In genomic region chr10:80489371-80490112, GRCh38 we compare ENCODE assay signal across 20 cellular contexts. TPM values are rescaled to one million over a fixed set of nuclear protein-coding genes. Genes with fewer than 3 reads are reported as not detected.
DNase-seq lines count a peak whose midpoint lies in the region; ATAC-seq lines count a peak whose summit lies in the region.
"Had no signal": no experiment of that assay in that cellular context is flagged by ENCODE, and none has a peak within 500 bp of the region (broad histone marks: within the 10 kb centered on the region; RNA-seq: fewer than 3 reads in every experiment).

No MANE protein-coding gene starts in this region.

- POLR2A ChIA-PET in activated CD4-positive, alpha-beta T cell treated with anti-CD3 and anti-CD28 coated beads for 36 hours (lab: Charles Lee) = no interaction called here
- POLR2A ChIA-PET in CD4-positive, alpha-beta memory T cell (lab: Charles Lee; ENCODE audit: partially characterized antibody) = interaction anchor here (7.6 to 14.7 kb wide), 2 partner anchors 11 to 25 kb away, joined by 202 to 906 read pairs; partner anchors contain the start of gene TSPAN14

- H3K4me1 Mint-ChIP-seq in activated CD4-positive, alpha-beta T cell treated with anti-CD3 and anti-CD28 coated beads for 36 hours = peaks cover 100% of the 10 kb centered on the region
- H3K4me1 Mint-ChIP-seq in CD4-positive, alpha-beta memory T cell = peaks cover 91 to 100% (median 96%) of the 10 kb centered on the region in 4 donors

- H3K4ac ChIP-seq in neuronal stem cell (ENCODE audit: low read length) = no peak overlapping the region
- H3K4ac ChIP-seq in mesendoderm (ENCODE audit: low read depth, low read length) = no peak overlapping the region

- H3K56ac ChIP-seq in mesendoderm (ENCODE audit: low read length) = no peak overlapping the region

- H4K8ac ChIP-seq in neuronal stem cell (ENCODE audit: low read depth, low read length) (no peak overlapping the region), mesendoderm (ENCODE audit: low read depth, low read length) (no peak overlapping the region)

- H3K9me3 Mint-ChIP-seq in activated CD4-positive, alpha-beta T cell treated with anti-CD3 and anti-CD28 coated beads for 36 hours (ENCODE audit: low read depth) = no peaks in the 10 kb centered on the region
- no peaks in the 10 kb centered on the region for H3K9me3 Mint-ChIP-seq in CD4-positive, alpha-beta memory T cell
- H3K9me3 Mint-ChIP-seq in activated naive CD4-positive, alpha-beta T cell treated with anti-CD3 and anti-CD28 coated beads, Interleukin-2, amount 50 U/mL, for 72 hours = peaks cover 0 to 10% of the 10 kb centered on the region in 2 donors
- H3K9me3 Mint-ChIP-seq: GM23338 had no signal

- H2BK15ac ChIP-seq in neuronal stem cell (ENCODE audit: low read length) (no peak overlapping the region), mesendoderm (replicated peaks; ENCODE audit: low read depth) (no peak overlapping the region)

- H2AK5ac ChIP-seq in neuronal stem cell (ENCODE audit: low read depth, low read length) (no peak overlapping the region), mesendoderm (ENCODE audit: low read length) (no peak overlapping the region)

- H3K4me3 Mint-ChIP-seq in activated CD4-positive, alpha-beta T cell treated with anti-CD3 and anti-CD28 coated beads for 36 hours = no peak overlapping the region
- H3K4me3 Mint-ChIP-seq in CD4-positive, alpha-beta memory T cell = peak overlapping the region; percentile 9 to 93 (median 72)
- H3K4me3 Mint-ChIP-seq: GM23338 had no signal

- peaks cover 100% of the 10 kb centered on the region for H3K4me1 ChIP-seq in CD4-positive, alpha-beta memory T cell (ENCODE audit: insufficient read depth, low read length)
- H3K4me1 ChIP-seq in neuronal stem cell (ENCODE audit: control insufficient read depth in 2 of 2, insufficient read depth in 1 of 2, low read depth in 1 of 2, low read length in 2 of 2) = peaks cover 21 to 26% of the 10 kb centered on the region in 2 donors
- peaks cover 16% of the 10 kb centered on the region for H3K4me1 ChIP-seq in mesendoderm (ENCODE audit: control insufficient read depth, low read depth, low read length)

- no peaks in the 10 kb centered on the region for H3K27me3 ChIP-seq in CD4-positive, alpha-beta memory T cell (ENCODE audit: insufficient read depth, low read length)
- no peaks in the 10 kb centered on the region for H3K27me3 ChIP-seq in neuronal stem cell (ENCODE audit: control insufficient read depth in 3 of 3, insufficient read depth in 3 of 3, low read depth in 1 of 3, low read length in 3 of 3)
- H3K27me3 ChIP-seq in mesendoderm (ENCODE audit: insufficient read depth, low read length, poor library complexity) = no peaks in the 10 kb centered on the region
- H3K27me3 ChIP-seq: gastrocnemius medialis had no signal

- H3K23ac ChIP-seq in neuronal stem cell (ENCODE audit: low read depth, low read length, poor library complexity) = no peak overlapping the region
- no peak overlapping the region for H3K23ac ChIP-seq in mesendoderm (ENCODE audit: low read length)

- H2BK120ac ChIP-seq in neuronal stem cell (ENCODE audit: low read depth, low read length) = no peak overlapping the region
- no peak overlapping the region for H2BK120ac ChIP-seq in mesendoderm (ENCODE audit: low read depth, low read length)

- H3K79me2 ChIP-seq in mesendoderm (ENCODE audit: control insufficient read depth, insufficient read depth, low read length) = peaks cover 54% of the 10 kb centered on the region

- no peak for ATAC-seq in activated CD4-positive, alpha-beta T cell treated with anti-CD3 and anti-CD28 coated beads for 36 hours
- ATAC-seq in activated naive CD4-positive, alpha-beta T cell treated with anti-CD3 and anti-CD28 coated beads, Interleukin-2, amount 50 U/mL, for 72 hours = no peak
- ATAC-seq: gastrocnemius medialis, GM23338 had no signal

- H2AFZ ChIP-seq in neuronal stem cell (ENCODE audit: low read length) = no peak overlapping the region
- H2AFZ ChIP-seq: GM23338 had no signal

- H3K18ac ChIP-seq in neuronal stem cell (ENCODE audit: low read length) = peak overlapping the region; percentile 21
- no peak overlapping the region for H3K18ac ChIP-seq in mesendoderm (ENCODE audit: low read length)

- CTCF ChIA-PET in activated CD4-positive, alpha-beta T cell treated with anti-CD3 and anti-CD28 coated beads for 36 hours (lab: Charles Lee) = interaction anchor here (0.6 to 9.0 kb wide), 5 partner anchors 12 to 70 kb away, joined by 3 to 122 read pairs (median 4); no protein-coding TSS in a partner anchor
- CTCF ChIA-PET in CD4-positive, alpha-beta memory T cell (lab: Charles Lee; ENCODE audit: partially characterized antibody) = interaction anchor here (1.2 to 10.8 kb wide), 6 partner anchors 12 to 45 kb away, joined by 3 to 201 read pairs (median 22); no protein-coding TSS in a partner anchor

- H3K9ac ChIP-seq in neuronal stem cell (ENCODE audit: low read depth, low read length, poor library complexity) (peak overlapping the region; percentile 15), mesendoderm (ENCODE audit: low read length) (no peak overlapping the region)

- DNase-seq in activated CD4-positive, alpha-beta T cell treated with anti-CD3 and anti-CD28 coated beads for 36 hours = no peak
- DNase-seq in activated CD4-positive, alpha-beta T cell treated with anti-CD3 and anti-CD28 coated beads for 1 hour = no peak
- no peak for DNase-seq in CD4-positive, alpha-beta memory T cell
- DNase-seq in activated naive CD4-positive, alpha-beta T cell treated with anti-CD3 and anti-CD28 coated beads, Interleukin-2, amount 50 U/mL, for 72 hours (ENCODE audit: low spot score in 2 of 2) = peak in 1 of 2 donors; percentile 21
- no peak for DNase-seq in neuronal stem cell (ENCODE audit: low spot score)
- no peak for DNase-seq in mesendoderm
- DNase-seq in NOMO-1 treated with DMSO at 0.1 percent for 48 hours (lab: John Stamatoyannopoulos, UW; ENCODE audit: unreplicated experiment) = no peak
- no peak for DNase-seq in ureter (ENCODE audit: low spot score)
- DNase-seq: activated CD4-positive, CD25-positive, alpha-beta regulatory T cell treated with anti-CD3 and anti-CD28 coated beads, Interleukin-2, amount 50 U/mL, for 72 hours; DMS79 treated with DMSO at 0.1 percent for 48 hours; erythroblast; gastrocnemius medialis; NCI-H2029 treated with DMSO at 0.1 percent for 48 hours; SHP77; stimulated activated CD4-positive, alpha-beta T cell treated with anti-CD3 and anti-CD28 coated beads, Interleukin-4, amount 100 ng/mL, for 24 hours had no signal

- H3K4me2 ChIP-seq in neuronal stem cell (ENCODE audit: insufficient read depth, low read length, poor library complexity, severe bottlenecking) (no peak overlapping the region), mesendoderm (ENCODE audit: low read length) (no peak overlapping the region)
- H3K4me2 ChIP-seq: GM23338 had no signal

- peaks cover 18% of the 10 kb centered on the region for H3K79me1 ChIP-seq in neuronal stem cell (ENCODE audit: low read depth, low read length)
- peaks cover 61% of the 10 kb centered on the region for H3K79me1 ChIP-seq in mesendoderm (ENCODE audit: low read length)

- peaks cover 23% of the 10 kb centered on the region for H3K36me3 ChIP-seq in CD4-positive, alpha-beta memory T cell (ENCODE audit: insufficient read depth, low read length)
- H3K36me3 ChIP-seq in neuronal stem cell (replicated peaks in 1 of 2; ENCODE audit: control insufficient read depth in 2 of 2, insufficient read depth in 2 of 2, low read length in 2 of 2) (peaks cover 27 to 66% of the 10 kb centered on the region in 2 donors), mesendoderm (ENCODE audit: control insufficient read depth, insufficient read depth, low read length) (peaks cover 1% of the 10 kb centered on the region)
- H3K36me3 ChIP-seq: gastrocnemius medialis, thoracic aorta had no signal

- no peak overlapping the region for H4K91ac ChIP-seq in neuronal stem cell (ENCODE audit: low read depth, low read length, poor library complexity)

- no peak overlapping the region for H2BK5ac ChIP-seq in neuronal stem cell (ENCODE audit: low read length)
- no peak overlapping the region for H2BK5ac ChIP-seq in mesendoderm (ENCODE audit: low read length)

- no peaks in the 10 kb centered on the region for H3K27me3 Mint-ChIP-seq in activated CD4-positive, alpha-beta T cell treated with anti-CD3 and anti-CD28 coated beads for 36 hours
- H3K27me3 Mint-ChIP-seq in CD4-positive, alpha-beta memory T cell = no peaks in the 10 kb centered on the region

- peak overlapping the region; percentile 91 for H3K27ac Mint-ChIP-seq in activated CD4-positive, alpha-beta T cell treated with anti-CD3 and anti-CD28 coated beads for 36 hours
- peak overlapping the region; percentile 58 to 97 (median 94) for H3K27ac Mint-ChIP-seq in CD4-positive, alpha-beta memory T cell
- H3K27ac Mint-ChIP-seq in activated naive CD4-positive, alpha-beta T cell treated with anti-CD3 and anti-CD28 coated beads, Interleukin-2, amount 50 U/mL, for 72 hours = peak overlapping the region; percentile 31 to 90
- H3K27ac Mint-ChIP-seq: GM23338 had no signal

- peak overlapping the region; percentile 3 for H3K14ac ChIP-seq in neuronal stem cell (ENCODE audit: low read length)

- intact Hi-C loops in activated CD4-positive, alpha-beta T cell treated with anti-CD3 and anti-CD28 coated beads for 36 hours (cut with DNase I, micrococcal nuclease) = no loop called here
- intact Hi-C loops in CD4-positive, alpha-beta memory T cell (cut with micrococcal nuclease) = no loop called here

- H3K4me3 ChIP-seq in CD4-positive, alpha-beta memory T cell (ENCODE audit: low read length in 2 of 2) = no peak overlapping the region
- H3K4me3 ChIP-seq in neuronal stem cell (ENCODE audit: low read length in 2 of 2) (no peak overlapping the region), mesendoderm (ENCODE audit: low read length) (no peak overlapping the region)
- H3K4me3 ChIP-seq: coronary artery, gastrocnemius medialis, GM23338, skin epidermis, thoracic aorta had no signal

- H3K9me3 ChIP-seq in CD4-positive, alpha-beta memory T cell (ENCODE audit: control insufficient read depth in 1 of 2, low read length in 2 of 2) = no peaks in the 10 kb centered on the region
- peaks cover 0 to 2% of the 10 kb centered on the region in 2 donors for H3K9me3 ChIP-seq in neuronal stem cell (replicated peaks in 1 of 2; ENCODE audit: control insufficient read depth in 2 of 2, insufficient read depth in 1 of 2, low read depth in 1 of 2, low read length in 2 of 2)
- H3K9me3 ChIP-seq: gastrocnemius medialis, thoracic aorta had no signal

- WGBS in neuronal stem cell (ENCODE audit: extremely low coverage in 2 of 2, insufficient read length in 2 of 2, insufficient replicate concordance in 1 of 2), 2 donors = no CpG with 5 or more reads among the region's 2 CpGs
- no CpG with 5 or more reads among the region's 2 CpGs for WGBS in mesendoderm (ENCODE audit: extremely low coverage, insufficient coverage, low lambda C conversion rate)

- no peak overlapping the region for H2BK12ac ChIP-seq in neuronal stem cell (ENCODE audit: low read length)

- H3K36me3 Mint-ChIP-seq in activated CD4-positive, alpha-beta T cell treated with anti-CD3 and anti-CD28 coated beads for 36 hours (ENCODE audit: low read depth) = peaks cover 46% of the 10 kb centered on the region
- H3K36me3 Mint-ChIP-seq in CD4-positive, alpha-beta memory T cell = peaks cover 50 to 52% of the 10 kb centered on the region in 2 donors
- H3K36me3 Mint-ChIP-seq in activated naive CD4-positive, alpha-beta T cell treated with anti-CD3 and anti-CD28 coated beads, Interleukin-2, amount 50 U/mL, for 72 hours = peaks cover 28 to 47% of the 10 kb centered on the region in 2 donors

- H4K5ac ChIP-seq in mesendoderm (ENCODE audit: low read length) = no peak overlapping the region

- peak overlapping the region; percentile 74 for H3K27ac ChIP-seq in CD4-positive, alpha-beta memory T cell (ENCODE audit: low read depth, low read length)
- H3K27ac ChIP-seq in neuronal stem cell (replicated peaks; ENCODE audit: low read length) (no peak overlapping the region), mesendoderm (ENCODE audit: low read depth, low read length) (no peak overlapping the region)
- H3K27ac ChIP-seq: C4-2B, coronary artery, gastrocnemius medialis, thoracic aorta had no signal

RNA-seq across cellular contexts. Expression of gene TSPAN14, which starts 35.4 kb away (rescaled TPM):
- 10 to 100 TPM; 37.6 to 43.8 TPM for total RNA-seq in activated CD4-positive, alpha-beta T cell treated with anti-CD3 and anti-CD28 coated beads for 36 hours
- 100 to 1,000 TPM; 151 to 153 TPM for total RNA-seq in CD4-positive, alpha-beta memory T cell
- polyA plus RNA-seq in CD4-positive, alpha-beta memory T cell = 100 to 1,000 TPM; 148 to 246 TPM
- 10 to 100 TPM; 30.7 to 53.6 TPM for total RNA-seq in activated naive CD4-positive, alpha-beta T cell treated with anti-CD3 and anti-CD28 coated beads, Interleukin-2, amount 50 U/mL, for 72 hours
- polyA plus RNA-seq in neuronal stem cell (2013, experiment 1 of 2) = 80.2 TPM
- polyA plus RNA-seq in neuronal stem cell (2013, experiment 2 of 2) = 80.5 TPM
- polyA plus RNA-seq in mesendoderm (2013, experiment 1 of 2) = 32.4 TPM
- polyA plus RNA-seq in mesendoderm (2013, experiment 2 of 2) = 30.9 TPM
- total RNA-seq in ureter = 177 TPM

RNA-seq across cellular contexts. Expression of gene SH2D4B, which starts 48.2 kb away (rescaled TPM):
- total RNA-seq in activated CD4-positive, alpha-beta T cell treated with anti-CD3 and anti-CD28 coated beads for 36 hours = under 1 TPM in 1 of 2 experiments, not detected in 1; 0.11 TPM
- under 1 TPM; 0.17 TPM for total RNA-seq in CD4-positive, alpha-beta memory T cell
- polyA plus RNA-seq in CD4-positive, alpha-beta memory T cell = not detected
- under 1 TPM in 1 of 2 donors, not detected in 1; 0.14 TPM for total RNA-seq in activated naive CD4-positive, alpha-beta T cell treated with anti-CD3 and anti-CD28 coated beads, Interleukin-2, amount 50 U/mL, for 72 hours
- 0.04 TPM for polyA plus RNA-seq in neuronal stem cell (2013, experiment 1 of 2)
- 0.04 TPM for polyA plus RNA-seq in neuronal stem cell (2013, experiment 2 of 2)
- polyA plus RNA-seq in mesendoderm (2013, experiment 1 of 2) = 0.06 TPM
- 0.04 TPM for polyA plus RNA-seq in mesendoderm (2013, experiment 2 of 2)
- total RNA-seq in ureter = not detected
- total RNA-seq: gastrocnemius medialis, GM23338 had no signal
